8 cellular contexts compared by ENCODE assay signal in the genomic region with DNA sequence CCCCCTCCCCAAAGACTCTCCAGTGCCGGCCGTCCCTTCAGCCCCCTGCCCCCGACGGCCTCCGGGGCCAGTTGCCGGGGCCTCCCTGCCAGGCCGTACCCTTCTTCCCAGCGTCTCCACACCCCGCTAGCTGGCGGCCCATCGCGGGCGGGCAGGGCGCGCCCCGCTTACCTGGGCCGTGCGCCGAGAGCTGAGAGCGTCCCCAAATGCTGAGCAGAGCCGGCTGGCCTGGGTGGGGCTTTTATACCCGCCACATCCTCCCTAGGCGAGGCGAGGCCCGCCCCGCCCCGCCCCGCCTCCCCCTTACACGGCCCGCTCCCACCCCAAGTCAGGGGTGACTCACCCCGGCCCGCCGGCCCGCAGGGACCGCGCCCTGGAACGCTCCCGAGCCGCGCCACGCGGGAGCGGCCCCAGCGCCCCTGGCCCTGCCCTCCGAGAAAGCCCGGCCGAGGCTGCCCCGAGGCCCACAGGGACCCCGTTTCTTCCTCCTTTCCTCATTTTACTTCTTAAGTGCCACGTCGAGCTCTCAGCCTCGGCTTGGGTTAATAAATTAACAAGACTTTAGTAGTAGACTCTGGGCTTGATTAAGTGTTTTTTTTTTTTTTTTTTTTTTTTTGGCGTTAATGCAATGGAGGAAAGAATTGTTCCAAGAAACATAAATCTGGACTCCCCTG. TPM values are rescaled to one million over a fixed set of nuclear protein-coding genes. Genes with fewer than 3 reads are reported as not detected.
A peak's percentile ranks its signal among the peaks of the same experiment; 100 is the strongest.
DNase-seq lines count a peak whose midpoint lies in the region; ATAC-seq and TF ChIP-seq lines count a peak whose summit lies in the region.

A gene (minus strand): TSS at position 215 of the 674 bp plus-strand sequence. CDS start 11,911 bp downstream, outside the sequence.

- no peak within 1 kb of the TSS for H3T11ph ChIP-seq in H9 (ENCODE audit: low read length)

- no peak within 1 kb of the TSS for H2BK12ac ChIP-seq in H9 (ENCODE audit: insufficient read length, low read depth, low read length)

- peak within 1 kb of the TSS; percentile 61; the same call in 1 of the 2 replicates for H3K4ac ChIP-seq in H9 (ENCODE audit: low read depth, low read length)

- peaks cover 0 to 6% (median 2%) of the 10 kb centered on the region in 3 experiments; a peak in 2 of 7 replicates for H3K36me3 Mint-ChIP-seq in H9 (ENCODE audit: insufficient read depth in 1 of 3, low read depth in 3 of 3)
- peaks cover 41% of the 10 kb centered on the region for H3K36me3 Mint-ChIP-seq in chondrocyte (ENCODE audit: low read depth)

- no peak within 1 kb of the TSS for H4K8ac ChIP-seq in H9 (replicated peaks; ENCODE audit: insufficient read length, low read depth, low read length)

- ATAC-seq in left colon = peak; percentile 66

- peak within 1 kb of the TSS; percentile 52 for H3K9ac ChIP-seq in H9 (ENCODE audit: extremely low read depth, insufficient read length, low read length)

- WGBS in H9 (ENCODE audit: extremely low coverage, insufficient read length, low lambda C conversion rate) = no CpG with 5 or more reads among the region's 53 CpGs

- H3K4me3 Mint-ChIP-seq in H9 (peak within 1 kb of the TSS; percentile 73 to 84), chondrocyte (ENCODE audit: unreplicated experiment) (peak within 1 kb of the TSS; percentile 96)

- H3K27ac Mint-ChIP-seq in H9 = peak within 1 kb of the TSS in 2 of 3 experiments; percentile 26 to 76; a peak in 2 of 7 replicates
- H3K27ac Mint-ChIP-seq in chondrocyte (ENCODE audit: unreplicated experiment) = peak within 1 kb of the TSS; percentile 99

- no peak within 1 kb of the TSS for H2BK15ac ChIP-seq in H9 (ENCODE audit: low read depth, low read length)

- H3K4me3 ChIP-seq in MG63 = peak within 1 kb of the TSS; percentile 99

- peak within 1 kb of the TSS; percentile 87 for H3K4me2 ChIP-seq in H9 (ENCODE audit: insufficient read depth, insufficient read length, low read length)

- TF ChIP-seq CTCF in GM13976 (IDR thresholded peaks at IDR 0.05; ENCODE audit: borderline replicate concordance, control extremely low read depth, extremely low read depth, insufficient read depth, missing control alignments) (no peak), H9 (conservative IDR thresholded peaks at IDR 0.05) (no peak), chondrocyte (IDR thresholded peaks at IDR 0.05) (no peak)

- DNase-seq in GM13976 (ENCODE audit: low spot score) (peak; percentile 92), H9 (peak; percentile 86), MG63 (peak; percentile 95), chondrocyte (ENCODE audit: low spot score) (no peak), left colon (peak; percentile 90 to 91), COLO829 (ENCODE audit: low spot score) (no peak)
- peak; percentile 76 for DNase-seq in activated CD4-positive, CD25-positive, alpha-beta regulatory T cell treated with anti-CD3 and anti-CD28 coated beads, Interleukin-2, amount 50 U/mL, for 72 hours
- DNase-seq in stimulated activated CD4-positive, alpha-beta T cell treated with anti-CD3 and anti-CD28 coated beads, Interleukin-4, amount 100 ng/mL, for 4 hours = peak; percentile 72 to 83

- intact Hi-C loops in left colon (cut with DNase I, micrococcal nuclease) = no loop called here

- no peak within 1 kb of the TSS for H2BK5ac ChIP-seq in H9 (ENCODE audit: insufficient read length, low read length)

- no peaks in the 10 kb centered on the region for H4K20me1 ChIP-seq in H9 (ENCODE audit: control insufficient read depth, insufficient read depth, insufficient read length)

- H3K23me2 ChIP-seq in H9 (ENCODE audit: insufficient read length, low read depth, low read length, poor library complexity, severe bottlenecking) = peaks cover 23% of the 10 kb centered on the region

- H3K9me3 ChIP-seq in H9 (ENCODE audit: control insufficient read depth, low read depth, low read length) (no peaks in the 10 kb centered on the region), MG63 (no peaks in the 10 kb centered on the region)

- H3K27me3 Mint-ChIP-seq in H9 (ENCODE audit: low read depth) (peaks cover 40% of the 10 kb centered on the region), chondrocyte (ENCODE audit: low read depth) (no peaks in the 10 kb centered on the region)

- no peak within 1 kb of the TSS for H3K23ac ChIP-seq in H9 (ENCODE audit: insufficient read length, low read depth, low read length)

- in situ Hi-C loops in GM13976 (cut with MboI; ENCODE audit: low sequenced_read_pairs, unreplicated experiment) = no loop called here

- H2AK5ac ChIP-seq in H9 (ENCODE audit: insufficient read length, low read length) = no peak within 1 kb of the TSS

- no peak within 1 kb of the TSS for H4K5ac ChIP-seq in H9 (ENCODE audit: insufficient read length, low read depth, low read length)

- H3K9me3 Mint-ChIP-seq in H9 = no peaks in the 10 kb centered on the region; a peak in 1 of 5 replicates
- no peaks in the 10 kb centered on the region for H3K9me3 Mint-ChIP-seq in chondrocyte (ENCODE audit: low read depth)

- H2BK20ac ChIP-seq in H9 (ENCODE audit: low read depth, low read length, poor library complexity, severe bottlenecking) = no peak within 1 kb of the TSS

- H3K27me3 ChIP-seq in H9 (ENCODE audit: insufficient read depth, low read length) = peaks cover 1% of the 10 kb centered on the region; the same call in 1 of the 2 replicates
- H3K27me3 ChIP-seq in MG63 = no peaks in the 10 kb centered on the region

- no peak within 1 kb of the TSS for H2AFZ ChIP-seq in H9 (ENCODE audit: low read length)

- peaks cover 6% of the 10 kb centered on the region; the same call in 1 of the 2 replicates for H3K79me2 ChIP-seq in H9 (ENCODE audit: insufficient read depth, low read length)

- H3K36me3 ChIP-seq in MG63 = peaks cover 41% of the 10 kb centered on the region

- H3K79me1 ChIP-seq in H9 (ENCODE audit: insufficient read depth, low read depth, low read length, poor library complexity, severe bottlenecking) = no peaks in the 10 kb centered on the region

- H3K4me1 Mint-ChIP-seq in H9 = peaks cover 52 to 54% of the 10 kb centered on the region in 2 experiments
- peaks cover 72% of the 10 kb centered on the region for H3K4me1 Mint-ChIP-seq in chondrocyte (ENCODE audit: low read depth)

- no peak within 1 kb of the TSS for H3K27ac ChIP-seq in H9 (ENCODE audit: insufficient read length, low read depth, low read length)

- no peak within 1 kb of the TSS for H4K91ac ChIP-seq in H9 (ENCODE audit: insufficient read length, low read depth, low read length)

- H3K18ac ChIP-seq in H9 (ENCODE audit: insufficient read length, low read depth, low read length) = peak within 1 kb of the TSS; percentile 92

- peaks cover 9% of the 10 kb centered on the region; the same call in 1 of the 2 replicates for H3K4me1 ChIP-seq in H9 (ENCODE audit: insufficient read depth, low read length)

- no peak within 1 kb of the TSS for H3K56ac ChIP-seq in H9 (ENCODE audit: insufficient read length, low read depth, low read length)

- H2BK120ac ChIP-seq in H9 (ENCODE audit: low read depth, low read length, poor library complexity, severe bottlenecking) = no peak within 1 kb of the TSS

- peak within 1 kb of the TSS; percentile 92 for H3K14ac ChIP-seq in H9 (ENCODE audit: insufficient read depth, low read length)

RNA-seq across cellular contexts. Expression of the gene that starts here (rescaled TPM):
- 126 and 127 TPM in 2 replicates for total RNA-seq in H9 (2021)
- total RNA-seq in MG63 (2014; rRNA removed; shearing (Covaris generic); ENCODE audit: low replicate concordance) = 5,310 and 5,617 TPM in 2 replicates
- total RNA-seq in chondrocyte = 2,649 to 2,819 TPM (median 2,779 TPM) in 3 replicates
- 100 to 1,000 TPM; 815 to 870 TPM for total RNA-seq in left colon

Comparison
In these comparisons a context has a peak if more than half of its experiments do, and no peak if none do; other contexts are left out.
1. DNase-seq: peak in GM13976 (single experiment), H9 (single experiment), MG63 (single experiment), activated CD4-positive, CD25-positive, alpha-beta regulatory T cell treated with anti-CD3 and anti-CD28 coated beads, Interleukin-2, amount 50 U/mL, for 72 hours (single experiment), left colon (2 of 2) and stimulated activated CD4-positive, alpha-beta T cell treated with anti-CD3 and anti-CD28 coated beads, Interleukin-4, amount 100 ng/mL, for 4 hours (2 of 2); none in chondrocyte (single experiment) and COLO829 (single experiment).